12 cellular contexts compared by ENCODE assay signal in genomic region chr3:187286467-187287059, GRCh38. TPM values are rescaled to one million over a fixed set of nuclear protein-coding genes. Genes with fewer than 3 reads are reported as not detected.
DNase-seq lines count a peak whose midpoint lies in the region; ATAC-seq and TF ChIP-seq lines count a peak whose summit lies in the region.
"Had no signal": no experiment of that assay in that cellular context is flagged by ENCODE, and none has a peak within 500 bp of the region (broad histone marks: within the 10 kb centered on the region; RNA-seq: fewer than 3 reads in every experiment).

No MANE protein-coding gene starts in this region.

- no peaks in the 10 kb centered on the region for H3K79me1 ChIP-seq in mesendoderm (ENCODE audit: low read length)

- no peak overlapping the region for H2BK5ac ChIP-seq in mesendoderm (ENCODE audit: low read length)

- H3K4me1 Mint-ChIP-seq in HFFc6 (ENCODE audit: low read depth), result peaks cover 79% of the 10 kb centered on the region

- TF ChIP-seq CTCF in HFFc6 (IDR thresholded peaks at IDR 0.05) (no peak), foreskin keratinocyte (conservative IDR thresholded peaks at IDR 0.05) (no peak)

- H3K27ac ChIP-seq in mesendoderm (ENCODE audit: low read depth, low read length) (no peak overlapping the region), foreskin keratinocyte (no peak overlapping the region)
- H3K27ac ChIP-seq in effector memory CD4-positive, alpha-beta T cell (ENCODE audit: insufficient read depth, low read length, poor library complexity, severe bottlenecking), result no peak overlapping the region

- H3K27me3 ChIP-seq in mesendoderm (ENCODE audit: insufficient read depth, low read length, poor library complexity) (no peaks in the 10 kb centered on the region), foreskin keratinocyte (peaks cover 43% of the 10 kb centered on the region)
- no peaks in the 10 kb centered on the region for H3K27me3 ChIP-seq in effector memory CD4-positive, alpha-beta T cell (replicated peaks; ENCODE audit: control insufficient read depth, insufficient read depth, low read length, poor library complexity, severe bottlenecking)

- no peak overlapping the region for H4K5ac ChIP-seq in mesendoderm (ENCODE audit: low read length)

- no peaks in the 10 kb centered on the region for H3K79me2 ChIP-seq in mesendoderm (ENCODE audit: control insufficient read depth, insufficient read depth, low read length)

- DNase-seq in AG08395 (ENCODE audit: low spot score) (peak; percentile 67), HFFc6 (peak; percentile 82), amniotic epithelial cell (ENCODE audit: low read depth) (peak; percentile 99), kidney tubule cell (ENCODE audit: low spot score) (peak; percentile 63), mesendoderm (no peak), foreskin keratinocyte (no peak)
- no peak for DNase-seq in effector memory CD4-positive, alpha-beta T cell
- DNase-seq: activated naive CD4-positive, alpha-beta T cell treated with anti-CD3 and anti-CD28 coated beads for 36 hours; NCI-H2227 treated with DMSO at 0.1 percent for 48 hours; RPMI8226 had no signal

- H3K56ac ChIP-seq in mesendoderm (ENCODE audit: low read length), result no peak overlapping the region

- no peak overlapping the region for H2BK120ac ChIP-seq in mesendoderm (ENCODE audit: low read depth, low read length)

- no peak overlapping the region for H2BK15ac ChIP-seq in mesendoderm (replicated peaks; ENCODE audit: low read depth)

- H2AK5ac ChIP-seq in mesendoderm (ENCODE audit: low read length), result no peak overlapping the region

- no peak overlapping the region for H3K18ac ChIP-seq in mesendoderm (ENCODE audit: low read length)

- no peak overlapping the region for H3K4ac ChIP-seq in mesendoderm (ENCODE audit: low read depth, low read length)

- H3K27me3 Mint-ChIP-seq in HFFc6 (ENCODE audit: insufficient read depth), result no peaks in the 10 kb centered on the region; the same call in 1 of the 2 replicates

- H3K9me3 ChIP-seq in effector memory CD4-positive, alpha-beta T cell (ENCODE audit: control insufficient read depth, low read length), result no peaks in the 10 kb centered on the region

- no peak overlapping the region for H4K8ac ChIP-seq in mesendoderm (ENCODE audit: low read depth, low read length)

- peak overlapping the region; percentile 49 for H3K4me3 Mint-ChIP-seq in HFFc6
- H3K4me3 Mint-ChIP-seq: activated naive CD4-positive, alpha-beta T cell treated with anti-CD3 and anti-CD28 coated beads for 36 hours had no signal

- no peak overlapping the region for H3K23ac ChIP-seq in mesendoderm (ENCODE audit: low read length)

- ATAC-seq in GM18520 (IDR thresholded peaks at IDR 0.05; ENCODE audit: unreplicated experiment) (no peak), foreskin keratinocyte (no peak)

- peak overlapping the region; percentile 85 for H3K27ac Mint-ChIP-seq in HFFc6
- H3K27ac Mint-ChIP-seq: activated naive CD4-positive, alpha-beta T cell treated with anti-CD3 and anti-CD28 coated beads for 36 hours had no signal

- no peaks in the 10 kb centered on the region for H3K9me3 Mint-ChIP-seq in HFFc6
- H3K9me3 Mint-ChIP-seq: activated naive CD4-positive, alpha-beta T cell treated with anti-CD3 and anti-CD28 coated beads for 36 hours had no signal

- H3K36me3 Mint-ChIP-seq in HFFc6 (ENCODE audit: low read depth), result peaks cover 62% of the 10 kb centered on the region

- H3K4me3 ChIP-seq in mesendoderm (ENCODE audit: low read length), result no peak overlapping the region
- no peak overlapping the region for H3K4me3 ChIP-seq in effector memory CD4-positive, alpha-beta T cell (ENCODE audit: insufficient read depth, low read depth, low read length, poor library complexity, severe bottlenecking)

- no peak overlapping the region for H3K4me2 ChIP-seq in mesendoderm (ENCODE audit: low read length)

- WGBS in mesendoderm (ENCODE audit: extremely low coverage, insufficient coverage, low lambda C conversion rate), result no CpG with 5 or more reads among the region's 5 CpGs

- no peak overlapping the region for H3K9ac ChIP-seq in mesendoderm (ENCODE audit: low read length)

- H3K4me1 ChIP-seq in mesendoderm (ENCODE audit: control insufficient read depth, low read depth, low read length) (no peaks in the 10 kb centered on the region), foreskin keratinocyte (no peaks in the 10 kb centered on the region)
- H3K4me1 ChIP-seq in effector memory CD4-positive, alpha-beta T cell (ENCODE audit: control insufficient read depth, insufficient read depth, low read length, poor library complexity, severe bottlenecking), result no peaks in the 10 kb centered on the region

- H3K36me3 ChIP-seq in mesendoderm (ENCODE audit: control insufficient read depth, insufficient read depth, low read length), result no peaks in the 10 kb centered on the region
- no peaks in the 10 kb centered on the region for H3K36me3 ChIP-seq in effector memory CD4-positive, alpha-beta T cell (ENCODE audit: control insufficient read depth, insufficient read depth, low read length)

RNA-seq across cellular contexts. Expression of gene MASP1, which starts 5.0 kb away (rescaled TPM):
- 100 to 1,000 TPM in 3 of 6 experiments, 10 to 100 TPM in 3; 31.5 to 133 (median 101) TPM for total RNA-seq in HFFc6 (2021; fragmentation: NEBNext Ultra II Directional; extraction: Animal tissue kit (Norgen Biotek cat#: 25700))
- polyA plus RNA-seq in mesendoderm (2013, experiment 1 of 2), result 0.51 TPM
- 0.45 TPM for polyA plus RNA-seq in mesendoderm (2013, experiment 2 of 2)
- not detected in 2 replicates for total RNA-seq in foreskin keratinocyte
- polyA plus RNA-seq in foreskin keratinocyte, result not detected in 2 replicates
- total RNA-seq: activated CD8-positive, alpha-beta memory T cell treated with anti-CD3 and anti-CD28 coated beads for 36 hours; activated naive CD4-positive, alpha-beta T cell treated with anti-CD3 and anti-CD28 coated beads for 36 hours had no signal

Comparison
In these comparisons a context has a peak if more than half of its experiments do, and no peak if none do; other contexts are left out.
1. DNase-seq: peak in AG08395 (single experiment), HFFc6 (single experiment), amniotic epithelial cell (single experiment) and kidney tubule cell (single experiment); none in mesendoderm (single experiment), foreskin keratinocyte (0 of 2) and effector memory CD4-positive, alpha-beta T cell (0 of 3).
2. RNA of gene MASP1, which starts 5.0 kb away (total RNA-seq): 31.5 to 133 TPM in HFFc6; not detected in foreskin keratinocyte; every median in the first group is over 10 times any median in the second.